In genomic region chr6:40996591-40997247, GRCh38 we compare ENCODE assay signal across 10 cellular contexts. TPM values are rescaled to one million over a fixed set of nuclear protein-coding genes. Genes with fewer than 3 reads are reported as not detected.
DNase-seq lines count a peak whose midpoint lies in the region; ATAC-seq and TF ChIP-seq lines count a peak whose summit lies in the region.
"Had no signal": no experiment of that assay in that cellular context is flagged by ENCODE, and none has a peak within 500 bp of the region (broad histone marks: within the 10 kb centered on the region; RNA-seq: fewer than 3 reads in every experiment).

No MANE protein-coding gene starts in this region.

- no peaks in the 10 kb centered on the region for H3K27me3 Mint-ChIP-seq in type B pancreatic cell

- ATAC-seq in GM18870 (IDR thresholded peaks at IDR 0.05; ENCODE audit: unreplicated experiment) (no peak), GM21528 (IDR thresholded peaks at IDR 0.05; ENCODE audit: low FRiP score, unreplicated experiment) (no peak)

- TF ChIP-seq EP300 in suprapubic skin (IDR thresholded peaks at IDR 0.05): no peak

- H3K36me3 Mint-ChIP-seq in type B pancreatic cell: peaks cover 4% of the 10 kb centered on the region

- TF ChIP-seq CTCF in type B pancreatic cell (conservative IDR thresholded peaks at IDR 0.05) (no peak), suprapubic skin (IDR thresholded peaks at IDR 0.05) (no peak)

- H3K9me3 Mint-ChIP-seq in type B pancreatic cell: no peaks in the 10 kb centered on the region

- H3K4me3 Mint-ChIP-seq in type B pancreatic cell: peak overlapping the region; percentile 69

- 54% methylated on average over 6 of the region's 6 CpGs for WGBS in suprapubic skin

- H3K9me3 ChIP-seq in suprapubic skin: no peaks in the 10 kb centered on the region
- H3K9me3 ChIP-seq: breast epithelium had no signal

- no peak for TF ChIP-seq POLR2A in suprapubic skin (IDR thresholded peaks at IDR 0.05)

- H3K4me1 ChIP-seq in suprapubic skin: no peaks in the 10 kb centered on the region
- H3K4me1 ChIP-seq: breast epithelium had no signal

- H3K27me3 ChIP-seq in suprapubic skin: peaks cover 4% of the 10 kb centered on the region
- H3K27me3 ChIP-seq: breast epithelium had no signal

- peak; percentile 64 for DNase-seq in DMS 273 (lab: John Stamatoyannopoulos, UW; ENCODE audit: unreplicated experiment)
- DNase-seq in DMS 273 treated with DMSO at 0.1 percent for 48 hours (lab: John Stamatoyannopoulos, UW): no peak
- DNase-seq in caudate nucleus (lab: John Stamatoyannopoulos, UW): no peak
- peak; percentile 84 for DNase-seq in left kidney (ENCODE audit: low read depth, low spot score)
- DNase-seq in type B pancreatic cell (ENCODE audit: extremely low spot score, unreplicated experiment): no peak
- DNase-seq in suprapubic skin (ENCODE audit: low spot score in 2 of 2): no peak
- DNase-seq: NCI-H2029 had no signal

- H3K4me3 ChIP-seq in suprapubic skin: no peak overlapping the region
- H3K4me3 ChIP-seq: breast epithelium had no signal

- H3K36me3 ChIP-seq in suprapubic skin: no peaks in the 10 kb centered on the region
- H3K36me3 ChIP-seq: breast epithelium had no signal

- H3K27ac Mint-ChIP-seq in type B pancreatic cell: peak overlapping the region; percentile 91

- H3K27ac ChIP-seq in caudate nucleus (ENCODE audit: low read depth, low read length) (peak overlapping the region; percentile 68), suprapubic skin (no peak overlapping the region)

- peaks cover 47% of the 10 kb centered on the region for H3K4me1 Mint-ChIP-seq in type B pancreatic cell (ENCODE audit: unreplicated experiment)

RNA-seq across cellular contexts. Expression of gene UNC5CL, which starts 42.3 kb away (rescaled TPM):
- 3.1 and 5.1 TPM in 2 replicates for total RNA-seq in type B pancreatic cell (ENCODE audit: low replicate concordance)
- total RNA-seq in suprapubic skin: 1 to 10 TPM in 2 of 4 donors, under 1 TPM in 2; 0.19 to 6.9 (median 1.4) TPM

RNA-seq across cellular contexts. Expression of gene TSPO2, which starts 45.5 kb away (rescaled TPM):
- total RNA-seq in type B pancreatic cell (ENCODE audit: low replicate concordance): not detected in 2 replicates
- total RNA-seq in suprapubic skin: not detected
- total RNA-seq: breast epithelium had no signal

RNA-seq across cellular contexts. Expression of gene APOBEC2, which starts 56.3 kb away (rescaled TPM):
- 0.64 and 1.5 TPM in 2 replicates for total RNA-seq in type B pancreatic cell (ENCODE audit: low replicate concordance)
- not detected for total RNA-seq in suprapubic skin
- total RNA-seq: breast epithelium had no signal

Comparison
In these comparisons a context has a peak if more than half of its experiments do, and no peak if none do; other contexts are left out.
1. DNase-seq: peak in DMS 273 (single experiment) and left kidney (single experiment); none in DMS 273 treated with DMSO at 0.1 percent for 48 hours (single experiment), caudate nucleus (0 of 61), type B pancreatic cell (single experiment) and suprapubic skin (0 of 2).